11 cellular contexts compared by ENCODE assay signal in the genomic region with DNA sequence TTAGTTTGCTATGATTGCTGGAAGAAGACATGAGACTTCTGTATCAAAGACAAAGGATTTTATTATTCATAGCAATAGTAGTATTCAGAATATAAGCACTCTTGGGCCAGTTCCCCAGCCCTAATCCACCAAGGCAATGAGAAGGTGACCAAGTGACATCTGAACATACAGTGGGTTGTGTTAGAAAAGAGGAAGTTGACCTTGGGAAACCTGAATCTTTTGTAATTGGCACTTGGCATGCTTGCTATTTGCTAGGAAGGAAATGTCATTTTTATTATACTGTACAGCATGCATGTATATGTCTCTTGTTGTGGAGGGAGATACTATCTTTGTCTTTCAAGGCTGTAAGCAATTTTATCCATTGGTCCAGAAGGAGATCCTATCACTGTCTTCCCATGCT.
"Had no signal": no experiment of that assay in that cellular context is flagged by ENCODE, and none has a peak within 500 bp of the region (broad histone marks: within the 10 kb centered on the region; RNA-seq: fewer than 3 reads in every experiment).

No MANE protein-coding gene starts in this region.

- ATAC-seq: activated T-helper 17 cell treated with anti-CD3 and anti-CD28 coated beads, Interleukin-2, amount 50 U/mL, for 72 hours; heart left ventricle; left lung; mucosa of descending colon; natural killer cell had no signal

- DNase-seq: activated CD4-positive, alpha-beta T cell treated with anti-CD3 and anti-CD28 coated beads, Interleukin-2, amount 50 U/mL, for 1 hour; activated naive CD4-positive, alpha-beta T cell treated with anti-CD3 and anti-CD28 coated beads, Interleukin-2, amount 10 ng/mL, durations not matched to agents 7 days and 5 days; activated T-cell treated with anti-CD3 and anti-CD28 coated beads for 4 hours; effector CD4-positive, alpha-beta T cell; heart left ventricle; left lung; mucosa of descending colon; natural killer cell; stimulated activated CD4-positive, alpha-beta T cell treated with anti-CD3 and anti-CD28 coated beads, Interleukin-4, amount 100 ng/mL, for 4 hours; stomach had no signal
